Comparison of ENCODE assay signal across 28 cellular contexts in genomic region chr17:4118095-4118743, GRCh38. TPM values are rescaled to one million over a fixed set of nuclear protein-coding genes. Genes with fewer than 3 reads are reported as not detected.
DNase-seq lines count a peak whose midpoint lies in the region; ATAC-seq and TF ChIP-seq lines count a peak whose summit lies in the region.
"Had no signal": no experiment of that assay in that cellular context is flagged by ENCODE, and none has a peak within 500 bp of the region (broad histone marks: within the 10 kb centered on the region; RNA-seq: fewer than 3 reads in every experiment).

No MANE protein-coding gene starts in this region.

- TF ChIP-seq POLR2A in gastrocnemius medialis (IDR thresholded peaks at IDR 0.05), result no peak

- no peak for ATAC-seq in activated T-cell treated with anti-CD3 and anti-CD28 coated beads, Interleukin-2, amount 50 U/mL, for 4 hours
- ATAC-seq in activated CD8-positive, alpha-beta T cell treated with anti-CD3 and anti-CD28 coated beads for 36 hours, result no peak
- peak in 1 of 2 donors; percentile 20 for ATAC-seq in gastrocnemius medialis

- no peaks in the 10 kb centered on the region for H3K27me3 ChIP-seq in gastrocnemius medialis
- H3K27me3 ChIP-seq: esophagus squamous epithelium, ovary, Peyer's patch had no signal

- CTCF ChIA-PET in activated CD8-positive, alpha-beta T cell treated with anti-CD3 and anti-CD28 coated beads for 36 hours (lab: Charles Lee), result interaction anchor here (1.2 kb wide), 1 partner anchor 43 kb away, joined by 3 read pairs; no protein-coding TSS in a partner anchor

- H3K4me1 Mint-ChIP-seq in activated T-cell treated with anti-CD3 and anti-CD28 coated beads, Interleukin-2, amount 50 U/mL, for 24 hours (ENCODE audit: low read depth), result peaks cover 4% of the 10 kb centered on the region
- H3K4me1 Mint-ChIP-seq in activated T-cell treated with anti-CD3 and anti-CD28 coated beads, Interleukin-2, amount 50 U/mL, for 4 hours (ENCODE audit: low read depth), result peaks cover 1% of the 10 kb centered on the region
- H3K4me1 Mint-ChIP-seq in activated CD8-positive, alpha-beta T cell treated with anti-CD3 and anti-CD28 coated beads for 36 hours (ENCODE audit: low read depth), result peaks cover 4% of the 10 kb centered on the region
- peaks cover 7 to 13% of the 10 kb centered on the region in 2 donors for H3K4me1 Mint-ChIP-seq in immature natural killer cell
- H3K4me1 Mint-ChIP-seq: activated naive CD4-positive, alpha-beta T cell treated with anti-CD3 and anti-CD28 coated beads, Interleukin-2, amount 10 ng/mL, durations not matched to agents 7 days and 5 days; nephron progenitor cell had no signal

- H3K4me3 Mint-ChIP-seq in activated T-cell treated with anti-CD3 and anti-CD28 coated beads, Interleukin-2, amount 50 U/mL, for 24 hours, result no peak overlapping the region
- H3K4me3 Mint-ChIP-seq in activated T-cell treated with anti-CD3 and anti-CD28 coated beads, Interleukin-2, amount 50 U/mL, for 4 hours, result no peak overlapping the region
- no peak overlapping the region for H3K4me3 Mint-ChIP-seq in activated CD8-positive, alpha-beta T cell treated with anti-CD3 and anti-CD28 coated beads for 36 hours
- no peak overlapping the region for H3K4me3 Mint-ChIP-seq in immature natural killer cell
- H3K4me3 Mint-ChIP-seq: activated naive CD4-positive, alpha-beta T cell treated with anti-CD3 and anti-CD28 coated beads, Interleukin-2, amount 10 ng/mL, durations not matched to agents 7 days and 5 days; CD4-positive, alpha-beta memory T cell; IgD-negative memory B cell; nephron progenitor cell had no signal

- intact Hi-C loops in activated CD8-positive, alpha-beta T cell treated with anti-CD3 and anti-CD28 coated beads for 36 hours (cut with micrococcal nuclease), result no loop called here
- intact Hi-C loops in gastrocnemius medialis (cut with DNase I; ENCODE audit: low total_unique reads), result no loop called here

- peaks cover 84% of the 10 kb centered on the region for H3K36me3 Mint-ChIP-seq in activated T-cell treated with anti-CD3 and anti-CD28 coated beads, Interleukin-2, amount 50 U/mL, for 24 hours (ENCODE audit: low read depth)
- peaks cover 20% of the 10 kb centered on the region for H3K36me3 Mint-ChIP-seq in activated T-cell treated with anti-CD3 and anti-CD28 coated beads, Interleukin-2, amount 50 U/mL, for 4 hours (ENCODE audit: insufficient read depth)
- peaks cover 14% of the 10 kb centered on the region for H3K36me3 Mint-ChIP-seq in activated CD8-positive, alpha-beta T cell treated with anti-CD3 and anti-CD28 coated beads for 36 hours (ENCODE audit: low read depth)
- peaks cover 0 to 33% (median 9%) of the 10 kb centered on the region in 3 donors for H3K36me3 Mint-ChIP-seq in immature natural killer cell
- H3K36me3 Mint-ChIP-seq: IgD-negative memory B cell had no signal

- in situ Hi-C loops in gastrocnemius medialis (cut with MboI; ENCODE audit: low sequenced_read_pairs in 4 of 4), result no loop called here

- H3K9me3 ChIP-seq in gastrocnemius medialis, result no peaks in the 10 kb centered on the region
- H3K9me3 ChIP-seq: esophagus squamous epithelium, ovary, Peyer's patch had no signal

- peaks cover 0 to 68% of the 10 kb centered on the region in 2 donors for H3K36me3 ChIP-seq in gastrocnemius medialis
- H3K36me3 ChIP-seq: ovary had no signal

- no peaks in the 10 kb centered on the region for H3K9me3 Mint-ChIP-seq in activated T-cell treated with anti-CD3 and anti-CD28 coated beads, Interleukin-2, amount 50 U/mL, for 24 hours
- H3K9me3 Mint-ChIP-seq in activated T-cell treated with anti-CD3 and anti-CD28 coated beads, Interleukin-2, amount 50 U/mL, for 4 hours, result no peaks in the 10 kb centered on the region
- no peaks in the 10 kb centered on the region for H3K9me3 Mint-ChIP-seq in activated CD8-positive, alpha-beta T cell treated with anti-CD3 and anti-CD28 coated beads for 36 hours
- no peaks in the 10 kb centered on the region for H3K9me3 Mint-ChIP-seq in immature natural killer cell
- H3K9me3 Mint-ChIP-seq: activated naive CD4-positive, alpha-beta T cell treated with anti-CD3 and anti-CD28 coated beads, Interleukin-2, amount 10 ng/mL, durations not matched to agents 7 days and 5 days; CD4-positive, alpha-beta memory T cell; IgD-negative memory B cell; nephron progenitor cell had no signal

- H3K27ac Mint-ChIP-seq in activated T-cell treated with anti-CD3 and anti-CD28 coated beads, Interleukin-2, amount 50 U/mL, for 24 hours, result peak overlapping the region; percentile 44
- H3K27ac Mint-ChIP-seq in activated CD8-positive, alpha-beta T cell treated with anti-CD3 and anti-CD28 coated beads for 36 hours, result peak overlapping the region; percentile 66
- H3K27ac Mint-ChIP-seq in immature natural killer cell, result peak overlapping the region in 4 of 6 donors; percentile 58 to 77 (median 62)
- H3K27ac Mint-ChIP-seq: activated naive CD4-positive, alpha-beta T cell treated with anti-CD3 and anti-CD28 coated beads, Interleukin-2, amount 10 ng/mL, durations not matched to agents 7 days and 5 days; IgD-negative memory B cell; nephron progenitor cell had no signal

- POLR2A ChIA-PET in activated CD8-positive, alpha-beta T cell treated with anti-CD3 and anti-CD28 coated beads for 36 hours (lab: Charles Lee), result no interaction called here

- DNase-seq in activated T-cell treated with anti-CD3 and anti-CD28 coated beads, Interleukin-2, amount 50 U/mL, for 24 hours, result no peak
- no peak for DNase-seq in activated T-cell treated with anti-CD3 and anti-CD28 coated beads, Interleukin-2, amount 50 U/mL, for 4 hours
- no peak for DNase-seq in activated CD8-positive, alpha-beta T cell treated with anti-CD3 and anti-CD28 coated beads for 36 hours
- DNase-seq in immature natural killer cell, result no peak
- no peak for DNase-seq in gastrocnemius medialis
- DNase-seq in NCI-H1417 treated with DMSO at 0.1 percent for 48 hours (lab: John Stamatoyannopoulos, UW), result no peak
- no peak for DNase-seq in SIG-M5 treated with dmso at 0.1 percent for 504 hours (lab: John Stamatoyannopoulos, UW; ENCODE audit: unreplicated experiment)
- no peak for DNase-seq in NCI-H187 treated with DMSO at 0.1 percent for 48 hours (lab: John Stamatoyannopoulos, UW)
- DNase-seq: activated CD4-positive, CD25-positive, alpha-beta regulatory T cell treated with anti-CD3 and anti-CD28 coated beads, Interleukin-2, amount 50 U/mL, for 72 hours; activated naive CD4-positive, alpha-beta T cell treated with anti-CD3 and anti-CD28 coated beads, Interleukin-2, amount 10 ng/mL, durations not matched to agents 7 days and 5 days; AML-193; CD4-positive, alpha-beta memory T cell; cortex of kidney; esophagus squamous epithelium; hypothalamus; NCI-H1092 treated with DMSO at 0.1 percent for 48 hours; NCI-H2081; NCI-H226; NCI-H69; nephron progenitor cell; ovary; retina; SIG-M5; stimulated activated CD4-positive, alpha-beta T cell treated with anti-CD3 and anti-CD28 coated beads, Interleukin-2, amount 100 ng/mL, for 24 hours; SW 1271; trophoblast cell had no signal

- H3K27me3 Mint-ChIP-seq in activated T-cell treated with anti-CD3 and anti-CD28 coated beads, Interleukin-2, amount 50 U/mL, for 24 hours, result no peaks in the 10 kb centered on the region
- H3K27me3 Mint-ChIP-seq in activated T-cell treated with anti-CD3 and anti-CD28 coated beads, Interleukin-2, amount 50 U/mL, for 4 hours (ENCODE audit: low read depth), result no peaks in the 10 kb centered on the region
- H3K27me3 Mint-ChIP-seq in activated CD8-positive, alpha-beta T cell treated with anti-CD3 and anti-CD28 coated beads for 36 hours, result no peaks in the 10 kb centered on the region
- H3K27me3 Mint-ChIP-seq in immature natural killer cell (ENCODE audit: low read depth in 3 of 3), result peaks cover 0 to 2% (median 0%) of the 10 kb centered on the region in 3 donors
- H3K27me3 Mint-ChIP-seq: activated naive CD4-positive, alpha-beta T cell treated with anti-CD3 and anti-CD28 coated beads, Interleukin-2, amount 10 ng/mL, durations not matched to agents 7 days and 5 days; CD4-positive, alpha-beta memory T cell; IgD-negative memory B cell had no signal

- no peak overlapping the region for H3K4me3 ChIP-seq in gastrocnemius medialis
- H3K4me3 ChIP-seq: esophagus squamous epithelium, ovary, Peyer's patch had no signal

- peak overlapping the region in 3 of 4 donors; percentile 13 to 22 (median 19) for H3K27ac ChIP-seq in gastrocnemius medialis
- H3K27ac ChIP-seq: esophagus squamous epithelium, ovary had no signal

- no peak for TF ChIP-seq CTCF in activated CD8-positive, alpha-beta T cell treated with anti-CD3 and anti-CD28 coated beads for 36 hours (IDR thresholded peaks at IDR 0.05)
- no peak for TF ChIP-seq CTCF in gastrocnemius medialis (IDR thresholded peaks at IDR 0.05 in 4 of 5, conservative IDR thresholded peaks at IDR 0.05 in 1 of 5)

- peaks cover 0 to 5% of the 10 kb centered on the region in 2 donors for H3K4me1 ChIP-seq in gastrocnemius medialis

RNA-seq across cellular contexts. Expression of gene ZZEF1, which starts 24.6 kb away (rescaled TPM):
- total RNA-seq in activated T-cell treated with anti-CD3 and anti-CD28 coated beads, Interleukin-2, amount 50 U/mL, for 4 hours, result 10 to 100 TPM; 32.5 to 35.5 (median 34.6) TPM
- total RNA-seq in activated CD8-positive, alpha-beta T cell treated with anti-CD3 and anti-CD28 coated beads for 36 hours, result 10 to 100 TPM; 28.1 to 30.6 TPM
- 10 to 100 TPM in 1 of 3 donors, 1 to 10 TPM in 2; 2.0 to 12.7 (median 3.9) TPM for polyA plus RNA-seq in immature natural killer cell
- total RNA-seq in gastrocnemius medialis, result 10 to 100 TPM; 66.9 to 84.6 (median 73.5) TPM

RNA-seq across cellular contexts. Expression of gene CYB5D2, which starts 24.8 kb away (rescaled TPM):
- total RNA-seq in activated T-cell treated with anti-CD3 and anti-CD28 coated beads, Interleukin-2, amount 50 U/mL, for 4 hours, result 1 to 10 TPM; 5.2 to 6.0 (median 5.2) TPM
- total RNA-seq in activated CD8-positive, alpha-beta T cell treated with anti-CD3 and anti-CD28 coated beads for 36 hours, result 1 to 10 TPM; 7.1 to 8.1 TPM
- 10 to 100 TPM in 2 of 3 donors, 1 to 10 TPM in 1; 9.3 to 11.1 (median 10.9) TPM for polyA plus RNA-seq in immature natural killer cell
- total RNA-seq in gastrocnemius medialis, result 10 to 100 TPM in 3 of 4 donors, 1 to 10 TPM in 1; 9.5 to 24.0 (median 18.6) TPM
